In the genomic region with DNA sequence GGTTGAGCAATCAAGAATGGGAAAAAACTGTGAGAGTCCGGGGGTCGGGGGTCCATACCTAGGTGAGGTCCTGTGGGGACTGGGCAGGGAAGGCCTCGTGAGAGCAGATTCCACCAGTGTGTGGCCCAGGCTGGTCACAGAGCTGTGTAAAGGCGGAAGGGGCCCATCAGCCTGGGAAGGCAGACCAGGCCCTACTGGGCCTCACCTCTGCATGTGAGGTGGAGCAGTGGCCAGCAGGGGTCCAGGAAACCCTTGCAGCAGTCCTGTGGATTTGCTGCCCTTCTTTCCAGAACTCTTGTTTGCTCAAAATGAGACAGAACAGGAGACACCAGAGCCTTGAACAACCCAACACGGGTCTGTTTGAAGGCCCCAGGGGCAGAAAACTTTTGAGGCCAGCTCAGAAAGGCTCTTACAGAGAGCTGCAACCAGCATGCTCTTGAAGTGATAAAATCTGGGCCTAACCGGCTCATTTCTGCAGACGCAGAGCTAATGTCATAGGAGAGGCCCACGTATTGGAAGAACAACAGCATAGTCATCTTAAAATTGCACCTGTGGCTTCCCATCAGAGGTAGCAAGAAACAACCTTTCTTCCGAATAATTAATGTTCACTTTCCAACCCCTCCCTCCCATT, we compare ENCODE assay signal across 1 cellular context.
TF ChIP-seq lines count a peak whose summit lies in the region.

No MANE protein-coding gene starts in this region.

TF ChIP-seq in GM23338, 12 proteins besides CTCF, POLR2A, EP300 and RAD21 (continued from another document):
- TF ChIP-seq, protein P1, sequence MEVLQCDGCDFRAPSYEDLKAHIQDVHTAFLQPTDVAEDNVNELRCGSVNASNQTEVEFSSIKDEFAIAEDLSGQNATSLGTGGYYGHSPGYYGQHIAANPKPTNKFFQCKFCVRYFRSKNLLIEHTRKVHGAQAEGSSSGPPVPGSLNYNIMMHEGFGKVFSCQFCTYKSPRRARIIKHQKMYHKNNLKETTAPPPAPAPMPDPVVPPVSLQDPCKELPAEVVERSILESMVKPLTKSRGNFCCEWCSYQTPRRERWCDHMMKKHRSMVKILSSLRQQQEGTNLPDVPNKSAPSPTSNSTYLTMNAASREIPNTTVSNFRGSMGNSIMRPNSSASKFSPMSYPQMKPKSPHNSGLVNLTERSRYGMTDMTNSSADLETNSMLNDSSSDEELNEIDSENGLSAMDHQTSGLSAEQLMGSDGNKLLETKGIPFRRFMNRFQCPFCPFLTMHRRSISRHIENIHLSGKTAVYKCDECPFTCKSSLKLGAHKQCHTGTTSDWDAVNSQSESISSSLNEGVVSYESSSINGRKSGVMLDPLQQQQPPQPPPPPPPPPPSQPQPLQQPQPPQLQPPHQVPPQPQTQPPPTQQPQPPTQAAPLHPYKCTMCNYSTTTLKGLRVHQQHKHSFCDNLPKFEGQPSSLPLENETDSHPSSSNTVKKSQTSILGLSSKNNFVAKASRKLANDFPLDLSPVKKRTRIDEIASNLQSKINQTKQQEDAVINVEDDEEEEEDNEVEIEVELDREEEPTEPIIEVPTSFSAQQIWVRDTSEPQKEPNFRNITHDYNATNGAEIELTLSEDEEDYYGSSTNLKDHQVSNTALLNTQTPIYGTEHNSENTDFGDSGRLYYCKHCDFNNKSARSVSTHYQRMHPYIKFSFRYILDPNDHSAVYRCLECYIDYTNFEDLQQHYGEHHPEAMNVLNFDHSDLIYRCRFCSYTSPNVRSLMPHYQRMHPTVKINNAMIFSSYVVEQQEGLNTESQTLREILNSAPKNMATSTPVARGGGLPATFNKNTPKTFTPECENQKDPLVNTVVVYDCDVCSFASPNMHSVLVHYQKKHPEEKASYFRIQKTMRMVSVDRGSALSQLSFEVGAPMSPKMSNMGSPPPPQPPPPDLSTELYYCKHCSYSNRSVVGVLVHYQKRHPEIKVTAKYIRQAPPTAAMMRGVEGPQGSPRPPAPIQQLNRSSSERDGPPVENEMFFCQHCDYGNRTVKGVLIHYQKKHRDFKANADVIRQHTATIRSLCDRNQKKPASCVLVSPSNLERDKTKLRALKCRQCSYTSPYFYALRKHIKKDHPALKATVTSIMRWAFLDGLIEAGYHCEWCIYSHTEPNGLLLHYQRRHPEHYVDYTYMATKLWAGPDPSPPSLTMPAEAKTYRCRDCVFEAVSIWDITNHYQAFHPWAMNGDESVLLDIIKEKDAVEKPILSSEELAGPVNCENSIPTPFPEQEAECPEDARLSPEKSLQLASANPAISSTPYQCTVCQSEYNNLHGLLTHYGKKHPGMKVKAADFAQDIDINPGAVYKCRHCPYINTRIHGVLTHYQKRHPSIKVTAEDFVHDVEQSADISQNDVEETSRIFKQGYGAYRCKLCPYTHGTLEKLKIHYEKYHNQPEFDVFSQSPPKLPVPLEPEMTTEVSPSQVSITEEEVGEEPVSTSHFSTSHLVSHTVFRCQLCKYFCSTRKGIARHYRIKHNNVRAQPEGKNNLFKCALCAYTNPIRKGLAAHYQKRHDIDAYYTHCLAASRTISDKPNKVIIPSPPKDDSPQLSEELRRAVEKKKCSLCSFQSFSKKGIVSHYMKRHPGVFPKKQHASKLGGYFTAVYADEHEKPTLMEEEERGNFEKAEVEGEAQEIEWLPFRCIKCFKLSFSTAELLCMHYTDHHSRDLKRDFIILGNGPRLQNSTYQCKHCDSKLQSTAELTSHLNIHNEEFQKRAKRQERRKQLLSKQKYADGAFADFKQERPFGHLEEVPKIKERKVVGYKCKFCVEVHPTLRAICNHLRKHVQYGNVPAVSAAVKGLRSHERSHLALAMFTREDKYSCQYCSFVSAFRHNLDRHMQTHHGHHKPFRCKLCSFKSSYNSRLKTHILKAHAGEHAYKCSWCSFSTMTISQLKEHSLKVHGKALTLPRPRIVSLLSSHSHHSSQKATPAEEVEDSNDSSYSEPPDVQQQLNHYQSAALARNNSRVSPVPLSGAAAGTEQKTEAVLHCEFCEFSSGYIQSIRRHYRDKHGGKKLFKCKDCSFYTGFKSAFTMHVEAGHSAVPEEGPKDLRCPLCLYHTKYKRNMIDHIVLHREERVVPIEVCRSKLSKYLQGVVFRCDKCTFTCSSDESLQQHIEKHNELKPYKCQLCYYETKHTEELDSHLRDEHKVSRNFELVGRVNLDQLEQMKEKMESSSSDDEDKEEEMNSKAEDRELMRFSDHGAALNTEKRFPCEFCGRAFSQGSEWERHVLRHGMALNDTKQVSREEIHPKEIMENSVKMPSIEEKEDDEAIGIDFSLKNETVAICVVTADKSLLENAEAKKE (CRISPR knock-in tag; IDR thresholded peaks at IDR 0.05), result no peak
- TF ChIP-seq, protein P2, sequence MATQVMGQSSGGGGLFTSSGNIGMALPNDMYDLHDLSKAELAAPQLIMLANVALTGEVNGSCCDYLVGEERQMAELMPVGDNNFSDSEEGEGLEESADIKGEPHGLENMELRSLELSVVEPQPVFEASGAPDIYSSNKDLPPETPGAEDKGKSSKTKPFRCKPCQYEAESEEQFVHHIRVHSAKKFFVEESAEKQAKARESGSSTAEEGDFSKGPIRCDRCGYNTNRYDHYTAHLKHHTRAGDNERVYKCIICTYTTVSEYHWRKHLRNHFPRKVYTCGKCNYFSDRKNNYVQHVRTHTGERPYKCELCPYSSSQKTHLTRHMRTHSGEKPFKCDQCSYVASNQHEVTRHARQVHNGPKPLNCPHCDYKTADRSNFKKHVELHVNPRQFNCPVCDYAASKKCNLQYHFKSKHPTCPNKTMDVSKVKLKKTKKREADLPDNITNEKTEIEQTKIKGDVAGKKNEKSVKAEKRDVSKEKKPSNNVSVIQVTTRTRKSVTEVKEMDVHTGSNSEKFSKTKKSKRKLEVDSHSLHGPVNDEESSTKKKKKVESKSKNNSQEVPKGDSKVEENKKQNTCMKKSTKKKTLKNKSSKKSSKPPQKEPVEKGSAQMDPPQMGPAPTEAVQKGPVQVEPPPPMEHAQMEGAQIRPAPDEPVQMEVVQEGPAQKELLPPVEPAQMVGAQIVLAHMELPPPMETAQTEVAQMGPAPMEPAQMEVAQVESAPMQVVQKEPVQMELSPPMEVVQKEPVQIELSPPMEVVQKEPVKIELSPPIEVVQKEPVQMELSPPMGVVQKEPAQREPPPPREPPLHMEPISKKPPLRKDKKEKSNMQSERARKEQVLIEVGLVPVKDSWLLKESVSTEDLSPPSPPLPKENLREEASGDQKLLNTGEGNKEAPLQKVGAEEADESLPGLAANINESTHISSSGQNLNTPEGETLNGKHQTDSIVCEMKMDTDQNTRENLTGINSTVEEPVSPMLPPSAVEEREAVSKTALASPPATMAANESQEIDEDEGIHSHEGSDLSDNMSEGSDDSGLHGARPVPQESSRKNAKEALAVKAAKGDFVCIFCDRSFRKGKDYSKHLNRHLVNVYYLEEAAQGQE (IDR thresholded peaks at IDR 0.05; ENCODE audit: unreplicated experiment), result no peak
- no peak for TF ChIP-seq EZH2phosphoT487 (IDR thresholded peaks at IDR 0.05; ENCODE audit: unreplicated experiment)
- no peak for TF ChIP-seq ZNF331 (CRISPR knock-in tag; IDR thresholded peaks at IDR 0.05; ENCODE audit: low read depth)
- TF ChIP-seq EZH2 (IDR thresholded peaks at IDR 0.05; ENCODE audit: low read depth, unreplicated experiment), result no peak
- TF ChIP-seq JUNB (IDR thresholded peaks at IDR 0.05; ENCODE audit: unreplicated experiment), result no peak
